ENCODE assay signal across 18 cellular contexts in genomic region chr3:14827776-14828175, GRCh38. TPM values are rescaled to one million over a fixed set of nuclear protein-coding genes. Genes with fewer than 3 reads are reported as not detected.
"Had no signal": no experiment of that assay in that cellular context is flagged by ENCODE, and none has a peak within 500 bp of the region (broad histone marks: within the 10 kb centered on the region; RNA-seq: fewer than 3 reads in every experiment).

No MANE protein-coding gene starts in this region.

- H3K27ac ChIP-seq: dorsolateral prefrontal cortex, foreskin keratinocyte, ovary, tibial artery, upper lobe of left lung, uterus had no signal

- H3K27ac Mint-ChIP-seq: immature natural killer cell; naive thymus-derived CD4-positive, alpha-beta T cell had no signal

- H3K27me3 ChIP-seq: ovary, tibial artery, upper lobe of left lung, uterus had no signal

- H3K36me3 ChIP-seq: ovary, tibial artery, upper lobe of left lung, uterus had no signal

- H3K4me1 ChIP-seq: foreskin keratinocyte, tibial artery had no signal

- H3K4me1 Mint-ChIP-seq: immature natural killer cell had no signal

- H3K4me3 Mint-ChIP-seq: immature natural killer cell; naive thymus-derived CD4-positive, alpha-beta T cell had no signal

- H3K4me3 ChIP-seq: dorsolateral prefrontal cortex, ovary, tibial artery, upper lobe of left lung, uterus had no signal

- H3K9me3 Mint-ChIP-seq: immature natural killer cell; naive thymus-derived CD4-positive, alpha-beta T cell had no signal

- H3K36me3 Mint-ChIP-seq: immature natural killer cell; naive thymus-derived CD4-positive, alpha-beta T cell had no signal

- H3K9me3 ChIP-seq: ovary, tibial artery, upper lobe of left lung, uterus had no signal

- ATAC-seq: foreskin keratinocyte; left cardiac atrium; left ventricle myocardium superior; naive thymus-derived CD4-positive, alpha-beta T cell; right cardiac atrium; stimulated activated naive CD8-positive, alpha-beta T cell treated with anti-CD3 and anti-CD28 coated beads, Interleukin-15, Interleukin-2, amounts not matched to agents 100 U/mL and 50 U/mL, for 24 hours had no signal

- DNase-seq: cortex of kidney; dorsolateral prefrontal cortex; effector CD8-positive, alpha-beta T cell; foreskin keratinocyte; immature natural killer cell; kidney; left cardiac atrium; left ventricle myocardium superior; naive thymus-derived CD4-positive, alpha-beta T cell; ovary; right cardiac atrium; small intestine; stimulated activated CD4-positive, alpha-beta T cell treated with anti-CD3 and anti-CD28 coated beads, Interleukin-12 subunit alpha, Interleukin-12 subunit beta, amount 100 ng/mL, for 4 hours; stimulated activated CD4-positive, alpha-beta T cell treated with anti-CD3 and anti-CD28 coated beads, Interleukin-2, amount 100 ng/mL, for 48 hours; stimulated activated naive CD8-positive, alpha-beta T cell treated with anti-CD3 and anti-CD28 coated beads, Interleukin-15, Interleukin-2, amounts not matched to agents 100 U/mL and 50 U/mL, for 24 hours; tibial artery; upper lobe of left lung; uterus had no signal

RNA-seq across cellular contexts. Expression of gene FGD5, which starts 9.0 kb away (rescaled TPM):
- total RNA-seq: foreskin keratinocyte had no signal
